1 cellular context compared by ENCODE assay signal in the genomic region with DNA sequence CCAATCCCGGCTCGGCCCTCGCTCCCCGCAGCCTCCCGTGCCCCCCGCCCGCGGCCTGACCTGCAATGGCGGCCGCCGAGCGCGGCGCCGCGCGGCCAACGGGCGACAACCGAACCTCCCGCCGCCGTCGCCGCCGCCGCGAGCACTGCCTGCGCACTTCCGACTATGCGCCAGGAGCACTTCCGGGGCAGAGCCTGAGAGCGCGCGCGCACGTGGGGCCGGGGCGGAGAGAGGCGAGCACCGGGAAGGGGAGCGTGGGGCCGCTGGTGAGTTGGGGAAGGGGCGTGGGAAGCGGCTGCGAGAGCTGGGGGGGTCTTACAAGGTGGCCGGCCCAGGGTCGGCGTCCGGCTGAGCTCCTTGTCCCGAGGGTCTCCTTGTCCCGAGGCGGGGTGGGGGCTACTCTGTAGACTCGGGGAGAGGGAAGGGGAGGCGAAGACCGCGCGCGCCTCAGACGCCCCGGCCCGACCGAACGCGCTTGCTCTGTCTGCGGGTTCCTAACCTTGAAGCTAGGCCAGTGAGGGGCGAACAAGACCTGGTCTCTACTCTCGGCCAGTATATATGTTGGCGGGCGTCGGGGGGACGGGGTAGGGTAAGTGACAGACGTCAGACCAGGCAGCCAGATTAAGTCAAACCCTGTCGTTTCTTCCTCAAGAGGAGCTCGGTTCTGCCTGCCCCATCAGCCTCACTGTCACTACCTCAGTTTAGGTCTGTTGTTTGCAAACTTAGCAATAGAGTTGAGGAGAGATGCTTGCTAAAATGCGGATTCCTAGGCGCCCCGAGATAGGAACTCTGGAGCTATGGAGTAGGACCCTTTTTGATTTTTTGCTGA.
A peak's percentile ranks its signal among the peaks of the same experiment; 100 is the strongest.
TF ChIP-seq lines count a peak whose summit lies in the region.

A gene with protein sequence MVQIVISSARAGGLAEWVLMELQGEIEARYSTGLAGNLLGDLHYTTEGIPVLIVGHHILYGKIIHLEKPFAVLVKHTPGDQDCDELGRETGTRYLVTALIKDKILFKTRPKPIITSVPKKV (minus strand): TSS at position 165 of the 829 bp plus-strand sequence. CDS start 11,130 bp downstream, outside the sequence.
A gene (plus strand): TSS at position 226 of the 829 bp plus-strand sequence. CDS start 811 bp downstream, outside the sequence.

TF ChIP-seq in HepG2, 621 proteins besides CTCF, POLR2A, EP300 and RAD21 (continued from another document and continues in another):
- TF ChIP-seq ZNF17 (CRISPR knock-in tag; IDR thresholded peaks at IDR 0.05) (no peak), CREM (IDR thresholded peaks at IDR 0.05) (no peak), CREM (CRISPR knock-in tag; IDR thresholded peaks at IDR 0.05) (no peak), THYN1 (CRISPR knock-in tag; IDR thresholded peaks at IDR 0.05; ENCODE audit: borderline replicate concordance, low read depth) (no peak), RBFOX2 (IDR thresholded peaks at IDR 0.05; ENCODE audit: low read depth, low read length) (peak; percentile 99), MTF2 (CRISPR knock-in tag; IDR thresholded peaks at IDR 0.05; ENCODE audit: borderline replicate concordance) (no peak), STAT5B (CRISPR knock-in tag; IDR thresholded peaks at IDR 0.05) (peak; percentile 50; the same call in 1 of the 2 replicates), ZNF782 (CRISPR knock-in tag; IDR thresholded peaks at IDR 0.05; ENCODE audit: borderline replicate concordance) (peak; percentile 82), ZNF251 (CRISPR knock-in tag; IDR thresholded peaks at IDR 0.05) (peak; percentile 53; the same call in 1 of the 2 replicates), CEBPG (CRISPR knock-in tag; IDR thresholded peaks at IDR 0.05) (no peak), HCFC1 (IDR thresholded peaks at IDR 0.05; ENCODE audit: low read depth, low read length) (peak; percentile 51), ZC3H4 (CRISPR knock-in tag; IDR thresholded peaks at IDR 0.05; ENCODE audit: borderline replicate concordance) (no peak), ZNF598 (CRISPR knock-in tag; IDR thresholded peaks at IDR 0.05; ENCODE audit: borderline replicate concordance) (no peak; the same call in 1 of the 2 replicates), KLF9 (CRISPR knock-in tag; IDR thresholded peaks at IDR 0.05; ENCODE audit: low read depth) (peak; percentile 52; the same call in 1 of the 2 replicates), HDAC2 (CRISPR knock-in tag; IDR thresholded peaks at IDR 0.05) (peak; percentile 21), ZNF567 (CRISPR knock-in tag; IDR thresholded peaks at IDR 0.05; ENCODE audit: borderline replicate concordance) (no peak), BHLHE40 (IDR thresholded peaks at IDR 0.05; ENCODE audit: low read length) (peak; percentile 65), ZSCAN25 (CRISPR knock-in tag; IDR thresholded peaks at IDR 0.05) (0 out of 2 replicates have a peak, but pooled peaks have one; percentile 14), ZBTB42 (CRISPR knock-in tag; IDR thresholded peaks at IDR 0.05) (no peak)
- TF ChIP-seq, protein P1, sequence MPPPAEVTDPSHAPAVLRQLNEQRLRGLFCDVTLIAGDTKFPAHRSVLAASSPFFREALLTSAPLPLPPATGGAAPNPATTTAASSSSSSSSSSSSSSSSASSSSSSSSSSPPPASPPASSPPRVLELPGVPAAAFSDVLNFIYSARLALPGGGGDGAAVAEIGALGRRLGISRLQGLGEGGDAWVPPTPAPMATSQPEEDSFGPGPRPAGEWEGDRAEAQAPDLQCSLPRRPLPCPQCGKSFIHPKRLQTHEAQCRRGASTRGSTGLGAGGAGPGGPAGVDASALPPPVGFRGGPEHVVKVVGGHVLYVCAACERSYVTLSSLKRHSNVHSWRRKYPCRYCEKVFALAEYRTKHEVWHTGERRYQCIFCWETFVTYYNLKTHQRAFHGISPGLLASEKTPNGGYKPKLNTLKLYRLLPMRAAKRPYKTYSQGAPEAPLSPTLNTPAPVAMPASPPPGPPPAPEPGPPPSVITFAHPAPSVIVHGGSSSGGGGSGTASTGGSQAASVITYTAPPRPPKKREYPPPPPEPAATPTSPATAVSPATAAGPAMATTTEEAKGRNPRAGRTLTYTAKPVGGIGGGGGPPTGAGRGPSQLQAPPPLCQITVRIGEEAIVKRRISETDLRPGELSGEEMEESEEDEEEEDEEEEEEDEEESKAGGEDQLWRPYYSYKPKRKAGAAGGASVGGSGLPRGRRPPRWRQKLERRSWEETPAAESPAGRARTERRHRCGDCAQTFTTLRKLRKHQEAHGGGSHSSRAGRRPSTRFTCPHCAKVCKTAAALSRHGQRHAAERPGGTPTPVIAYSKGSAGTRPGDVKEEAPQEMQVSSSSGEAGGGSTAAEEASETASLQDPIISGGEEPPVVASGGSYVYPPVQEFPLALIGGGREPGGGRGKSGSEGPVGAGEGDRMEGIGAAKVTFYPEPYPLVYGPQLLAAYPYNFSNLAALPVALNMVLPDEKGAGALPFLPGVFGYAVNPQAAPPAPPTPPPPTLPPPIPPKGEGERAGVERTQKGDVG (CRISPR knock-in tag; IDR thresholded peaks at IDR 0.05; ENCODE audit: borderline replicate concordance) = no peak
- TF ChIP-seq, protein P2, sequence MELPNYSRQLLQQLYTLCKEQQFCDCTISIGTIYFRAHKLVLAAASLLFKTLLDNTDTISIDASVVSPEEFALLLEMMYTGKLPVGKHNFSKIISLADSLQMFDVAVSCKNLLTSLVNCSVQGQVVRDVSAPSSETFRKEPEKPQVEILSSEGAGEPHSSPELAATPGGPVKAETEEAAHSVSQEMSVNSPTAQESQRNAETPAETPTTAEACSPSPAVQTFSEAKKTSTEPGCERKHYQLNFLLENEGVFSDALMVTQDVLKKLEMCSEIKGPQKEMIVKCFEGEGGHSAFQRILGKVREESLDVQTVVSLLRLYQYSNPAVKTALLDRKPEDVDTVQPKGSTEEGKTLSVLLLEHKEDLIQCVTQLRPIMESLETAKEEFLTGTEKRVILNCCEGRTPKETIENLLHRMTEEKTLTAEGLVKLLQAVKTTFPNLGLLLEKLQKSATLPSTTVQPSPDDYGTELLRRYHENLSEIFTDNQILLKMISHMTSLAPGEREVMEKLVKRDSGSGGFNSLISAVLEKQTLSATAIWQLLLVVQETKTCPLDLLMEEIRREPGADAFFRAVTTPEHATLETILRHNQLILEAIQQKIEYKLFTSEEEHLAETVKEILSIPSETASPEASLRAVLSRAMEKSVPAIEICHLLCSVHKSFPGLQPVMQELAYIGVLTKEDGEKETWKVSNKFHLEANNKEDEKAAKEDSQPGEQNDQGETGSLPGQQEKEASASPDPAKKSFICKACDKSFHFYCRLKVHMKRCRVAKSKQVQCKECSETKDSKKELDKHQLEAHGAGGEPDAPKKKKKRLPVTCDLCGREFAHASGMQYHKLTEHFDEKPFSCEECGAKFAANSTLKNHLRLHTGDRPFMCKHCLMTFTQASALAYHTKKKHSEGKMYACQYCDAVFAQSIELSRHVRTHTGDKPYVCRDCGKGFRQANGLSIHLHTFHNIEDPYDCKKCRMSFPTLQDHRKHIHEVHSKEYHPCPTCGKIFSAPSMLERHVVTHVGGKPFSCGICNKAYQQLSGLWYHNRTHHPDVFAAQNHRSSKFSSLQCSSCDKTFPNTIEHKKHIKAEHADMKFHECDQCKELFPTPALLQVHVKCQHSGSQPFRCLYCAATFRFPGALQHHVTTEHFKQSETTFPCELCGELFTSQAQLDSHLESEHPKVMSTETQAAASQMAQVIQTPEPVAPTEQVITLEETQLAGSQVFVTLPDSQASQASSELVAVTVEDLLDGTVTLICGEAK (IDR thresholded peaks at IDR 0.05) = 0 out of 2 replicates have a peak, but pooled peaks have one; percentile 37
- TF ChIP-seq, protein P2 (CRISPR knock-in tag; IDR thresholded peaks at IDR 0.05) = no peak; the same call in none of the 2 replicates
- TF ChIP-seq, protein P3, sequence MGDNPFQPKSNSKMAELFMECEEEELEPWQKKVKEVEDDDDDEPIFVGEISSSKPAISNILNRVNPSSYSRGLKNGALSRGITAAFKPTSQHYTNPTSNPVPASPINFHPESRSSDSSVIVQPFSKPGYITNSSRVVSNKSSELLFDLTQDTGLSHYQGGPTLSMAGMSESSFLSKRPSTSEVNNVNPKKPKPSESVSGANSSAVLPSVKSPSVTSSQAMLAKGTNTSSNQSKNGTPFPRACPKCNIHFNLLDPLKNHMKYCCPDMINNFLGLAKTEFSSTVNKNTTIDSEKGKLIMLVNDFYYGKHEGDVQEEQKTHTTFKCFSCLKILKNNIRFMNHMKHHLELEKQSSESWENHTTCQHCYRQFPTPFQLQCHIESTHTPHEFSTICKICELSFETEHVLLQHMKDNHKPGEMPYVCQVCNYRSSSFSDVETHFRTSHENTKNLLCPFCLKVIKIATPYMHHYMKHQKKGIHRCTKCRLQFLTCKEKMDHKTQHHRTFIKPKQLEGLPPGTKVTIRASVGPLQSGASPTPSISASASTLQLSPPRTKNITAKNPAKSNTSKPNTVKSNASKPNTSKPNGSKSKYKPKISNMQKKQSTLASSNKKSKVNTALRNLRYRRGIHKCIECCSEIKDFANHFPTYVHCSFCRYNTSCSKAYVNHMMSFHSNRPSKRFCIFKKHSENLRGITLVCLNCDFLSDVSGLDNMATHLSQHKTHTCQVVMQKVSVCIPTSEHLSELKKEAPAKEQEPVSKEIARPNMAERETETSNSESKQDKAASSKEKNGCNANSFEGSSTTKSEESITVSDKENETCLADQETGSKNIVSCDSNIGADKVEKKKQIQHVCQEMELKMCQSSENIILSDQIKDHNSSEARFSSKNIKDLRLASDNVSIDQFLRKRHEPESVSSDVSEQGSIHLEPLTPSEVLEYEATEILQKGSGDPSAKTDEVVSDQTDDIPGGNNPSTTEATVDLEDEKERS (CRISPR knock-in tag; IDR thresholded peaks at IDR 0.05) = peak; percentile 59; the same call in 1 of the 2 replicates
- TF ChIP-seq, protein P4, sequence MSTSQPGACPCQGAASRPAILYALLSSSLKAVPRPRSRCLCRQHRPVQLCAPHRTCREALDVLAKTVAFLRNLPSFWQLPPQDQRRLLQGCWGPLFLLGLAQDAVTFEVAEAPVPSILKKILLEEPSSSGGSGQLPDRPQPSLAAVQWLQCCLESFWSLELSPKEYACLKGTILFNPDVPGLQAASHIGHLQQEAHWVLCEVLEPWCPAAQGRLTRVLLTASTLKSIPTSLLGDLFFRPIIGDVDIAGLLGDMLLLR (CRISPR knock-in tag; IDR thresholded peaks at IDR 0.05) = peak; percentile 99; the same call in 1 of the 2 replicates
- TF ChIP-seq, protein P5, sequence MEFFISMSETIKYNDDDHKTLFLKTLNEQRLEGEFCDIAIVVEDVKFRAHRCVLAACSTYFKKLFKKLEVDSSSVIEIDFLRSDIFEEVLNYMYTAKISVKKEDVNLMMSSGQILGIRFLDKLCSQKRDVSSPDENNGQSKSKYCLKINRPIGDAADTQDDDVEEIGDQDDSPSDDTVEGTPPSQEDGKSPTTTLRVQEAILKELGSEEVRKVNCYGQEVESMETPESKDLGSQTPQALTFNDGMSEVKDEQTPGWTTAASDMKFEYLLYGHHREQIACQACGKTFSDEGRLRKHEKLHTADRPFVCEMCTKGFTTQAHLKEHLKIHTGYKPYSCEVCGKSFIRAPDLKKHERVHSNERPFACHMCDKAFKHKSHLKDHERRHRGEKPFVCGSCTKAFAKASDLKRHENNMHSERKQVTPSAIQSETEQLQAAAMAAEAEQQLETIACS (CRISPR knock-in tag; IDR thresholded peaks at IDR 0.05) = peak; percentile 94
- TF ChIP-seq, protein P6, sequence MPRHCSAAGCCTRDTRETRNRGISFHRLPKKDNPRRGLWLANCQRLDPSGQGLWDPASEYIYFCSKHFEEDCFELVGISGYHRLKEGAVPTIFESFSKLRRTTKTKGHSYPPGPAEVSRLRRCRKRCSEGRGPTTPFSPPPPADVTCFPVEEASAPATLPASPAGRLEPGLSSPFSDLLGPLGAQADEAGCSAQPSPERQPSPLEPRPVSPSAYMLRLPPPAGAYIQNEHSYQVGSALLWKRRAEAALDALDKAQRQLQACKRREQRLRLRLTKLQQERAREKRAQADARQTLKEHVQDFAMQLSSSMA (CRISPR knock-in tag; IDR thresholded peaks at IDR 0.05) = peak; percentile 74
- TF ChIP-seq, protein P7, sequence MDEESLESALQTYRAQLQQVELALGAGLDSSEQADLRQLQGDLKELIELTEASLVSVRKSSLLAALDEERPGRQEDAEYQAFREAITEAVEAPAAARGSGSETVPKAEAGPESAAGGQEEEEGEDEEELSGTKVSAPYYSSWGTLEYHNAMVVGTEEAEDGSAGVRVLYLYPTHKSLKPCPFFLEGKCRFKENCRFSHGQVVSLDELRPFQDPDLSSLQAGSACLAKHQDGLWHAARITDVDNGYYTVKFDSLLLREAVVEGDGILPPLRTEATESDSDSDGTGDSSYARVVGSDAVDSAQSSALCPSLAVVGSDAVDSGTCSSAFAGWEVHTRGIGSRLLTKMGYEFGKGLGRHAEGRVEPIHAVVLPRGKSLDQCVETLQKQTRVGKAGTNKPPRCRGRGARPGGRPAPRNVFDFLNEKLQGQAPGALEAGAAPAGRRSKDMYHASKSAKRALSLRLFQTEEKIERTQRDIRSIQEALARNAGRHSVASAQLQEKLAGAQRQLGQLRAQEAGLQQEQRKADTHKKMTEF (CRISPR knock-in tag; IDR thresholded peaks at IDR 0.05) = no peak
- TF ChIP-seq, protein P8, sequence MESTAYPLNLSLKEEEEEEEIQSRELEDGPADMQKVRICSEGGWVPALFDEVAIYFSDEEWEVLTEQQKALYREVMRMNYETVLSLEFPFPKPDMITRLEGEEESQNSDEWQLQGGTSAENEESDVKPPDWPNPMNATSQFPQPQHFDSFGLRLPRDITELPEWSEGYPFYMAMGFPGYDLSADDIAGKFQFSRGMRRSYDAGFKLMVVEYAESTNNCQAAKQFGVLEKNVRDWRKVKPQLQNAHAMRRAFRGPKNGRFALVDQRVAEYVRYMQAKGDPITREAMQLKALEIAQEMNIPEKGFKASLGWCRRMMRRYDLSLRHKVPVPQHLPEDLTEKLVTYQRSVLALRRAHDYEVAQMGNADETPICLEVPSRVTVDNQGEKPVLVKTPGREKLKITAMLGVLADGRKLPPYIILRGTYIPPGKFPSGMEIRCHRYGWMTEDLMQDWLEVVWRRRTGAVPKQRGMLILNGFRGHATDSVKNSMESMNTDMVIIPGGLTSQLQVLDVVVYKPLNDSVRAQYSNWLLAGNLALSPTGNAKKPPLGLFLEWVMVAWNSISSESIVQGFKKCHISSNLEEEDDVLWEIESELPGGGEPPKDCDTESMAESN (CRISPR knock-in tag; conservative IDR thresholded peaks at IDR 0.05) = no peak; the same call in 1 of the 2 replicates
